In the genomic region with DNA sequence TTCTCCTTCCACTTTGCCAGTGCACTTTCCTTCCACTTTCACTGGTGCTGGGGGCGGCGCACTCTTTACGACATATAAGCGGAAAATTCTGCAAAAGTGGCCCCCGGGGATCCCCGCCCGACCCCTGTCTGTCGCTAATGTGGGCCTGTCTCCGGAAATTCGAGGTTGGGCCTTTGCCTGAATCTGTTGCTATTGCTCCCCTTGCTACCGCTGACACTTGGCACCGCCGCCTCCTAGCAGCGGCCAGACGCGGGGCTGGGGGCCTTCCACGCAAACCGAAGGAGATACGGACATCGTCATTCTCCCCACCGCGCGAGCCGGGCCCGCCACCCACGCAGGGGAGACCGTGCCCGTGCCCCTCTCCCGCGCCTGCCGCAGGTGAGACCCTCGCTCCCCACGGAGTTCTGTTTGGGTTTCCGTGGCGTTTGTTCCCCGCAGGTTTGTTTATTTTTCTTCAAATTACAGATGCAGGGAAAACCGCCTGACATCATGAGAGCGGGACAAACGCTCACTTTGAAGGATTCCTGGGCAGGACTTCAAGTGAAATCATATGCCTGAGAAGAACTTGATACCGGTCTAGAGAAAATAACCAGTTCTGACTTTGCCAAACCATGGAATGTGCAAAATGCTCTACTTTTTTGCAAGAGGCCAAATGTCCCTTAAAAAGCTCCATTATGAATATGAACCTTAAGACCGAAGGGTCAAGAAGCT, we compare ENCODE assay signal across 13 cellular contexts. TPM values are rescaled to one million over a fixed set of nuclear protein-coding genes. Genes with fewer than 3 reads are reported as not detected.
DNase-seq lines count a peak whose midpoint lies in the region; ATAC-seq and TF ChIP-seq lines count a peak whose summit lies in the region.
"Had no signal": no experiment of that assay in that cellular context is flagged by ENCODE, and none has a peak within 500 bp of the region (broad histone marks: within the 10 kb centered on the region; RNA-seq: fewer than 3 reads in every experiment).

No MANE protein-coding gene starts in this region.

- H3K36me3 ChIP-seq in esophagus squamous epithelium (no peaks in the 10 kb centered on the region), neural progenitor cell (no peaks in the 10 kb centered on the region)

- peaks cover 19% of the 10 kb centered on the region for H3K4me1 Mint-ChIP-seq in neural progenitor cell
- H3K4me1 Mint-ChIP-seq in activated T-helper 17 cell treated with anti-CD3 and anti-CD28 coated beads, Interleukin-2, amount 50 U/mL, for 72 hours, result no peaks in the 10 kb centered on the region

- H3K4me3 ChIP-seq in esophagus squamous epithelium (peak overlapping the region in 3 of 4 donors; percentile 59 to 77 (median 61)), neural progenitor cell (no peak overlapping the region)

- no peak overlapping the region for H3K27ac Mint-ChIP-seq in neural progenitor cell
- H3K27ac Mint-ChIP-seq in activated T-helper 17 cell treated with anti-CD3 and anti-CD28 coated beads, Interleukin-2, amount 50 U/mL, for 72 hours, result no peak overlapping the region

- WGBS in esophagus squamous epithelium, 2 donors, result 4 to 24% methylated on average over 13 to 25 of the region's 41 CpGs

- peak overlapping the region; percentile 21 for H3K4me2 ChIP-seq in neural progenitor cell

- H3K36me3 Mint-ChIP-seq in neural progenitor cell, result no peaks in the 10 kb centered on the region
- H3K36me3 Mint-ChIP-seq in activated T-helper 17 cell treated with anti-CD3 and anti-CD28 coated beads, Interleukin-2, amount 50 U/mL, for 72 hours (ENCODE audit: low read depth), result no peaks in the 10 kb centered on the region

- ATAC-seq in left cardiac atrium (no peak), Right ventricle myocardium inferior (no peak), foreskin keratinocyte (no peak)
- no peak for ATAC-seq in activated T-helper 17 cell treated with anti-CD3 and anti-CD28 coated beads, Interleukin-2, amount 50 U/mL, for 72 hours (replicated peaks)

- no peak for TF ChIP-seq POLR2A in esophagus squamous epithelium (IDR thresholded peaks at IDR 0.05)

- peaks cover 0 to 31% (median 9%) of the 10 kb centered on the region in 3 donors for H3K4me1 ChIP-seq in esophagus squamous epithelium
- peaks cover 13% of the 10 kb centered on the region for H3K4me1 ChIP-seq in neural progenitor cell
- peaks cover 5% of the 10 kb centered on the region for H3K4me1 ChIP-seq in foreskin keratinocyte
- H3K4me1 ChIP-seq: parathyroid adenoma had no signal

- no peaks in the 10 kb centered on the region for H3K9me3 ChIP-seq in esophagus squamous epithelium
- H3K9me3 ChIP-seq in neural progenitor cell (ENCODE audit: low read depth), result no peaks in the 10 kb centered on the region

- H3K27ac ChIP-seq in esophagus squamous epithelium (peak overlapping the region; percentile 73 to 87 (median 84)), neural progenitor cell (no peak overlapping the region), foreskin keratinocyte (no peak overlapping the region)
- H3K27ac ChIP-seq: parathyroid adenoma had no signal

- DNase-seq in left cardiac atrium (peak; percentile 39), Right ventricle myocardium inferior (ENCODE audit: missing footprints) (no peak), esophagus squamous epithelium (lab: John Stamatoyannopoulos, UW) (no peak), neural progenitor cell (ENCODE audit: low spot score) (peak; percentile 63), GOT3 (lab: John Stamatoyannopoulos, UW) (no peak), DMS79 treated with DMSO at 0.1 percent for 48 hours (lab: John Stamatoyannopoulos, UW) (no peak), foreskin keratinocyte (no peak)
- DNase-seq: NCI-H187, T-helper 9 cell had no signal

- H3K27me3 Mint-ChIP-seq in neural progenitor cell (ENCODE audit: insufficient read depth, low read depth), result peaks cover 78% of the 10 kb centered on the region
- peaks cover 68% of the 10 kb centered on the region for H3K27me3 Mint-ChIP-seq in activated T-helper 17 cell treated with anti-CD3 and anti-CD28 coated beads, Interleukin-2, amount 50 U/mL, for 72 hours

- H3K27me3 ChIP-seq in esophagus squamous epithelium, result peaks cover 5 to 100% (median 29%) of the 10 kb centered on the region in 4 donors
- H3K27me3 ChIP-seq in neural progenitor cell, result peaks cover 100% of the 10 kb centered on the region
- H3K27me3 ChIP-seq in foreskin keratinocyte, result peaks cover 98% of the 10 kb centered on the region

- H3K4me3 Mint-ChIP-seq in neural progenitor cell, result peak overlapping the region; percentile 46
- no peak overlapping the region for H3K4me3 Mint-ChIP-seq in activated T-helper 17 cell treated with anti-CD3 and anti-CD28 coated beads, Interleukin-2, amount 50 U/mL, for 72 hours

- intact Hi-C loops in left cardiac atrium (cut with DNase I) (no loop called here), Right ventricle myocardium inferior (cut with DNase I) (no loop called here), esophagus squamous epithelium (cut with DNase I) (no loop called here)

- no peak overlapping the region for H2AFZ ChIP-seq in neural progenitor cell (replicated peaks)
- H2AFZ ChIP-seq: parathyroid adenoma had no signal

- H4K20me1 ChIP-seq in neural progenitor cell (ENCODE audit: low read depth), result peaks cover 89% of the 10 kb centered on the region

- no peaks in the 10 kb centered on the region for H3K79me2 ChIP-seq in neural progenitor cell (ENCODE audit: low read depth)
- H3K79me2 ChIP-seq: parathyroid adenoma had no signal

- H3F3A ChIP-seq in neural progenitor cell (ENCODE audit: low read depth), result peaks cover 29% of the 10 kb centered on the region

- no peak overlapping the region for H3K9ac ChIP-seq in neural progenitor cell
- H3K9ac ChIP-seq: parathyroid adenoma had no signal

- TF ChIP-seq CTCF in esophagus squamous epithelium (IDR thresholded peaks at IDR 0.05) (no peak), neural progenitor cell (IDR thresholded peaks at IDR 0.05) (no peak), foreskin keratinocyte (conservative IDR thresholded peaks at IDR 0.05) (no peak)

- H3K9me3 Mint-ChIP-seq in neural progenitor cell, result no peaks in the 10 kb centered on the region
- H3K9me3 Mint-ChIP-seq in activated T-helper 17 cell treated with anti-CD3 and anti-CD28 coated beads, Interleukin-2, amount 50 U/mL, for 72 hours, result peaks cover 4% of the 10 kb centered on the region

RNA-seq across cellular contexts. Expression of a gene that starts 5.0 kb away (rescaled TPM):
- total RNA-seq in left cardiac atrium (1 to 10 TPM; 3.2 to 5.4 TPM), Right ventricle myocardium inferior (1.6 TPM), esophagus squamous epithelium (10 to 100 TPM in 1 of 4 donors, 1 to 10 TPM in 2, not detected in 1; 2.5 to 20.0 (median 8.0) TPM), neural progenitor cell (ENCODE audit: low replicate concordance) (not detected in 2 replicates), foreskin keratinocyte (0.28 and 0.31 TPM in 2 replicates)
- 0.06 and 0.31 TPM in 2 replicates for polyA plus RNA-seq in foreskin keratinocyte
- 1 to 10 TPM; 1.1 to 3.1 TPM for total RNA-seq in activated T-helper 17 cell treated with anti-CD3 and anti-CD28 coated beads, Interleukin-2, amount 50 U/mL, for 72 hours

RNA-seq across cellular contexts. Expression of a gene that starts 32.8 kb away (rescaled TPM):
- total RNA-seq in left cardiac atrium (not detected), Right ventricle myocardium inferior (not detected), esophagus squamous epithelium (not detected), neural progenitor cell (ENCODE audit: low replicate concordance) (not detected in 2 replicates), foreskin keratinocyte (not detected in 2 replicates)
- polyA plus RNA-seq in foreskin keratinocyte, result not detected in 2 replicates
- not detected for total RNA-seq in activated T-helper 17 cell treated with anti-CD3 and anti-CD28 coated beads, Interleukin-2, amount 50 U/mL, for 72 hours
- polyA plus RNA-seq: AG04450, keratinocyte had no signal

Comparison
In these comparisons a context has a peak if more than half of its experiments do, and no peak if none do; other contexts are left out.
1. DNase-seq: peak in left cardiac atrium (single experiment) and neural progenitor cell (single experiment); none in Right ventricle myocardium inferior (single experiment), esophagus squamous epithelium (single experiment), GOT3 (single experiment), DMS79 treated with DMSO at 0.1 percent for 48 hours (single experiment) and foreskin keratinocyte (0 of 2).
2. H3K27ac ChIP-seq: peak in esophagus squamous epithelium (4 of 4); none in neural progenitor cell (single experiment) and foreskin keratinocyte (single experiment).